ENCODE assay signal across 15 cellular contexts in the genomic region with DNA sequence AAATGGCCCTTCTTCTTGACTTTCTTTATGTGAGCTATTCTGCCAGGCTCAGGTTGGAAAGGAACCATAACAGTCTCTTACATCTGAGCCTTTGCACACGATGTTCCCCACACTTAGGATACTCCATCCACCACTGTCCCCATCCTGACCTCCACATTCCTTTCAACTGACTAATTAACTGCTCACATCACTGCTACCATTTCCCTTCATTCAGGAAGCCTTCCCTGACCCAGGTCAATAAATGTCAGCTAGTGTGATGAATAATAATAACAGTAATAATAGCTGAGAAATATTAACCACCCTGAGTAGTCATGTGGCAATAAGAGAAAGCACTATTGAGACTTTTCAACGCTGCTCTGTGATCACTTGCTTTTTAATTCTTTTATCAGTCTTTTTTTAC.
DNase-seq lines count a peak whose midpoint lies in the region; ATAC-seq and TF ChIP-seq lines count a peak whose summit lies in the region.
"Had no signal": no experiment of that assay in that cellular context is flagged by ENCODE, and none has a peak within 500 bp of the region (broad histone marks: within the 10 kb centered on the region; RNA-seq: fewer than 3 reads in every experiment).

No MANE protein-coding gene starts in this region.

- H4K20me1 ChIP-seq in fibroblast of lung (ENCODE audit: control insufficient read depth, extremely low read depth, insufficient read depth, low read length), result no peaks in the 10 kb centered on the region

- no peaks in the 10 kb centered on the region for H3K79me1 ChIP-seq in mesendoderm (ENCODE audit: low read length)

- no peak overlapping the region for H3K18ac ChIP-seq in mesendoderm (ENCODE audit: low read length)

- H3K4me2 ChIP-seq in fibroblast of lung (ENCODE audit: extremely low read depth, insufficient read depth, low read length) (peak overlapping the region; percentile 10), mesendoderm (ENCODE audit: low read length) (no peak overlapping the region)

- no peak overlapping the region for H3K4ac ChIP-seq in mesendoderm (ENCODE audit: low read depth, low read length)

- DNase-seq in H4 (ENCODE audit: low spot score) (peak; percentile 65), SJCRH30 (peak; percentile 8 to 44), fibroblast of lung (ENCODE audit: low read depth in 2 of 2) (peak; percentile 48 to 92), mesendoderm (peak; percentile 67), 8988T (no peak)
- DNase-seq: activated CD4-positive, CD25-positive, alpha-beta regulatory T cell treated with anti-CD3 and anti-CD28 coated beads, Interleukin-2, amount 50 U/mL, for 72 hours; central memory CD4-positive, alpha-beta T cell; HFFc6; NCI-H1092 treated with DMSO at 0.1 percent for 48 hours; NCI-H524; posterior cingulate gyrus; stimulated activated CD4-positive, alpha-beta T cell treated with anti-CD3 and anti-CD28 coated beads, Interleukin-4, amount 100 ng/mL, for 1 hour had no signal

- H2AK5ac ChIP-seq in mesendoderm (ENCODE audit: low read length), result no peak overlapping the region

- no CpG with 5 or more reads among the region's 2 CpGs for WGBS in mesendoderm (ENCODE audit: extremely low coverage, insufficient coverage, low lambda C conversion rate)

- no peak overlapping the region for H2BK120ac ChIP-seq in mesendoderm (ENCODE audit: low read depth, low read length)

- no peak overlapping the region for H3K27ac ChIP-seq in SJCRH30
- H3K27ac ChIP-seq in fibroblast of lung (ENCODE audit: insufficient read depth, low read length), result no peak overlapping the region
- H3K27ac ChIP-seq in mesendoderm (ENCODE audit: low read depth, low read length), result no peak overlapping the region

- ATAC-seq in HG02798 (IDR thresholded peaks at IDR 0.05; ENCODE audit: poor library complexity, unreplicated experiment), result no peak
- no peak for ATAC-seq in HG02884 (IDR thresholded peaks at IDR 0.05; ENCODE audit: unreplicated experiment)
- ATAC-seq in HG02571 (IDR thresholded peaks at IDR 0.05; ENCODE audit: unreplicated experiment), result no peak

- H3K4me1 ChIP-seq in SJCRH30 (peaks cover 10% of the 10 kb centered on the region), fibroblast of lung (ENCODE audit: control insufficient read depth, extremely low read depth, insufficient read depth, low read length) (no peaks in the 10 kb centered on the region), mesendoderm (ENCODE audit: control insufficient read depth, low read depth, low read length) (no peaks in the 10 kb centered on the region)

- no peak overlapping the region for H3K23ac ChIP-seq in mesendoderm (ENCODE audit: low read length)

- no peak overlapping the region for H2BK15ac ChIP-seq in mesendoderm (replicated peaks; ENCODE audit: low read depth)

- no peak overlapping the region for H4K5ac ChIP-seq in mesendoderm (ENCODE audit: low read length)

- H3K56ac ChIP-seq in mesendoderm (ENCODE audit: low read length), result no peak overlapping the region

- H3K4me3 ChIP-seq in SJCRH30, result no peak overlapping the region
- H3K4me3 ChIP-seq in fibroblast of lung (replicated peaks in 1 of 4; ENCODE audit: control extremely low read depth in 1 of 4, insufficient read depth in 1 of 4, low read depth in 3 of 4, low read length in 4 of 4), result no peak overlapping the region
- no peak overlapping the region for H3K4me3 ChIP-seq in mesendoderm (ENCODE audit: low read length)

- no peaks in the 10 kb centered on the region for H3K27me3 ChIP-seq in SJCRH30
- H3K27me3 ChIP-seq in fibroblast of lung (ENCODE audit: control insufficient read depth, insufficient read depth, low read length), result no peaks in the 10 kb centered on the region
- no peaks in the 10 kb centered on the region for H3K27me3 ChIP-seq in mesendoderm (ENCODE audit: insufficient read depth, low read length, poor library complexity)

- no peaks in the 10 kb centered on the region for H3K36me3 ChIP-seq in SJCRH30
- no peaks in the 10 kb centered on the region for H3K36me3 ChIP-seq in fibroblast of lung (ENCODE audit: control insufficient read depth, insufficient read depth, low read length)
- no peaks in the 10 kb centered on the region for H3K36me3 ChIP-seq in mesendoderm (ENCODE audit: control insufficient read depth, insufficient read depth, low read length)

- no peak overlapping the region for H2AFZ ChIP-seq in fibroblast of lung (ENCODE audit: low read length)

- H2BK5ac ChIP-seq in mesendoderm (ENCODE audit: low read length), result no peak overlapping the region

- H4K8ac ChIP-seq in mesendoderm (ENCODE audit: low read depth, low read length), result no peak overlapping the region

- H3K9me3 ChIP-seq in SJCRH30 (replicated peaks), result no peaks in the 10 kb centered on the region; the same call in 1 of the 2 replicates
- no peaks in the 10 kb centered on the region for H3K9me3 ChIP-seq in fibroblast of lung (ENCODE audit: control insufficient read depth, insufficient read depth, low read depth, low read length)

- H3K9ac ChIP-seq in fibroblast of lung (ENCODE audit: insufficient read depth, low read length) (no peak overlapping the region), mesendoderm (ENCODE audit: low read length) (no peak overlapping the region)

- no peak for TF ChIP-seq CTCF in fibroblast of lung (conservative IDR thresholded peaks at IDR 0.05 in 1 of 2, IDR thresholded peaks at IDR 0.05 in 1 of 2; ENCODE audit: low read depth in 1 of 2, low read length in 2 of 2)

- H3K79me2 ChIP-seq in fibroblast of lung (ENCODE audit: control insufficient read depth, insufficient read depth, low read length) (no peaks in the 10 kb centered on the region), mesendoderm (ENCODE audit: control insufficient read depth, insufficient read depth, low read length) (no peaks in the 10 kb centered on the region)
